In genomic region chr17:42422958-42423712, GRCh38 we compare ENCODE assay signal across 2 cellular contexts.
TF ChIP-seq lines count a peak whose summit lies in the region.

TSS of gene CAVIN1 (minus strand) at chr17:42423256. CDS start at chr17:42423097, 159 bp downstream.

TF ChIP-seq in H1, 55 proteins besides CTCF, POLR2A, EP300 and RAD21 (continues in another document):
- TF ChIP-seq FOSL1 (IDR thresholded peaks at IDR 0.05; ENCODE audit: insufficient read depth, low read depth, low read length) (no peak), BCL11A (IDR thresholded peaks at IDR 0.05; ENCODE audit: low read depth in 2 of 2, low read length in 2 of 2) (no peak), EZH2 (IDR thresholded peaks at IDR 0.05; ENCODE audit: low read depth, low read length, severe bottlenecking) (no peak), MAFK (IDR thresholded peaks at IDR 0.05; ENCODE audit: low read depth, low read length) (no peak), SP4 (IDR thresholded peaks at IDR 0.05; ENCODE audit: low read length) (peak; percentile 46; the same call in 1 of the 2 replicates), TAF7 (optimal IDR thresholded peaks at IDR 0.05; ENCODE audit: borderline replicate concordance, low read depth, low read length) (peak; percentile 84), TEAD4 (IDR thresholded peaks at IDR 0.05; ENCODE audit: low read depth, low read length) (peak; percentile 95), ATF2 (IDR thresholded peaks at IDR 0.05; ENCODE audit: low read length) (no peak), SP1 (IDR thresholded peaks at IDR 0.05; ENCODE audit: low read depth, low read length) (peak; percentile 86), CREB1 (IDR thresholded peaks at IDR 0.05) (peak; percentile 8; the same call in 1 of the 2 replicates), BRCA1 (IDR thresholded peaks at IDR 0.05; ENCODE audit: low read depth, low read length) (no peak), SIX5 (IDR thresholded peaks at IDR 0.05; ENCODE audit: low read depth, low read length) (no peak), CHD2 (IDR thresholded peaks at IDR 0.05; ENCODE audit: low read length) (peak; percentile 40; the same call in 1 of the 2 replicates), TCF12 (IDR thresholded peaks at IDR 0.05; ENCODE audit: low read depth, low read length) (0 out of 2 replicates have a peak, but pooled peaks have one; percentile 22), EGR1 (IDR thresholded peaks at IDR 0.05; ENCODE audit: borderline replicate concordance, low read depth, low read length) (0 out of 2 replicates have a peak, but pooled peaks have one; percentile 42), RNF2 (IDR thresholded peaks at IDR 0.05; ENCODE audit: borderline replicate concordance, low read depth, low read length, missing control alignments, poor library complexity, severe bottlenecking) (no peak), CBX5 (IDR thresholded peaks at IDR 0.05; ENCODE audit: low read depth, low read length) (no peak), POU5F1 (IDR thresholded peaks at IDR 0.05; ENCODE audit: low read depth, low read length) (no peak), RFX5 (IDR thresholded peaks at IDR 0.05; ENCODE audit: borderline replicate concordance, low read depth, low read length) (0 out of 2 replicates have a peak, but pooled peaks have one; percentile 16), HDAC2 (IDR thresholded peaks at IDR 0.05; ENCODE audit: borderline replicate concordance in 1 of 2, low read depth in 2 of 2, low read length in 2 of 2) (no peak), RXRA (IDR thresholded peaks at IDR 0.05; ENCODE audit: insufficient read depth, low read depth, low read length) (no peak), CEBPB (IDR thresholded peaks at IDR 0.05; ENCODE audit: low read depth, low read length) (no peak), RBBP5 (IDR thresholded peaks at IDR 0.05; ENCODE audit: borderline replicate concordance, low read depth, low read length) (no peak), GABPA (IDR thresholded peaks at IDR 0.05; ENCODE audit: borderline replicate concordance, insufficient read depth, low read length) (no peak), CHD1 (IDR thresholded peaks at IDR 0.05; ENCODE audit: low read depth, low read length) (no peak), NRF1 (IDR thresholded peaks at IDR 0.05; ENCODE audit: low read depth, low read length) (no peak), TAF1 (IDR thresholded peaks at IDR 0.05; ENCODE audit: low read depth, low read length) (peak; percentile 98), PHF8 (conservative IDR thresholded peaks at IDR 0.05; ENCODE audit: low read depth, low read length) (peak; percentile 77), SIRT6 (IDR thresholded peaks at IDR 0.05; ENCODE audit: low read length) (no peak), TBP (IDR thresholded peaks at IDR 0.05; ENCODE audit: low read depth, low read length) (peak; percentile 94)
- TF ChIP-seq, protein P1, sequence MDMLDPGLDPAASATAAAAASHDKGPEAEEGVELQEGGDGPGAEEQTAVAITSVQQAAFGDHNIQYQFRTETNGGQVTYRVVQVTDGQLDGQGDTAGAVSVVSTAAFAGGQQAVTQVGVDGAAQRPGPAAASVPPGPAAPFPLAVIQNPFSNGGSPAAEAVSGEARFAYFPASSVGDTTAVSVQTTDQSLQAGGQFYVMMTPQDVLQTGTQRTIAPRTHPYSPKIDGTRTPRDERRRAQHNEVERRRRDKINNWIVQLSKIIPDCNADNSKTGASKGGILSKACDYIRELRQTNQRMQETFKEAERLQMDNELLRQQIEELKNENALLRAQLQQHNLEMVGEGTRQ (IDR thresholded peaks at IDR 0.05; ENCODE audit: low read length) = no peak
- TF ChIP-seq, protein P2, sequence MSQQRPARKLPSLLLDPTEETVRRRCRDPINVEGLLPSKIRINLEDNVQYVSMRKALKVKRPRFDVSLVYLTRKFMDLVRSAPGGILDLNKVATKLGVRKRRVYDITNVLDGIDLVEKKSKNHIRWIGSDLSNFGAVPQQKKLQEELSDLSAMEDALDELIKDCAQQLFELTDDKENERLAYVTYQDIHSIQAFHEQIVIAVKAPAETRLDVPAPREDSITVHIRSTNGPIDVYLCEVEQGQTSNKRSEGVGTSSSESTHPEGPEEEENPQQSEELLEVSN (IDR thresholded peaks at IDR 0.05) = no peak
- TF ChIP-seq, protein P3, sequence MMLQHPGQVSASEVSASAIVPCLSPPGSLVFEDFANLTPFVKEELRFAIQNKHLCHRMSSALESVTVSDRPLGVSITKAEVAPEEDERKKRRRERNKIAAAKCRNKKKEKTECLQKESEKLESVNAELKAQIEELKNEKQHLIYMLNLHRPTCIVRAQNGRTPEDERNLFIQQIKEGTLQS (IDR thresholded peaks at IDR 0.05; ENCODE audit: insufficient read depth, low read depth, low read length) = no peak
- TF ChIP-seq, protein P4, sequence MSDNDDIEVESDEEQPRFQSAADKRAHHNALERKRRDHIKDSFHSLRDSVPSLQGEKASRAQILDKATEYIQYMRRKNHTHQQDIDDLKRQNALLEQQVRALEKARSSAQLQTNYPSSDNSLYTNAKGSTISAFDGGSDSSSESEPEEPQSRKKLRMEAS (IDR thresholded peaks at IDR 0.05) = 0 out of 2 replicates have a peak, but pooled peaks have one; percentile 2

TF ChIP-seq in HepG2, 621 proteins besides CTCF, POLR2A, EP300 and RAD21 (continues in another document):
- TF ChIP-seq ZHX1 (CRISPR knock-in tag; IDR thresholded peaks at IDR 0.05; ENCODE audit: low read depth) = no peak
- TF ChIP-seq HIVEP1 (CRISPR knock-in tag; IDR thresholded peaks at IDR 0.05) = 0 out of 2 replicates have a peak, but pooled peaks have one; percentile 55
- TF ChIP-seq IRX3 (CRISPR knock-in tag; IDR thresholded peaks at IDR 0.05; ENCODE audit: borderline replicate concordance, low read depth) = no peak
- peak; percentile 83; the same call in 1 of the 2 replicates for TF ChIP-seq ZNF367 (CRISPR knock-in tag; IDR thresholded peaks at IDR 0.05; ENCODE audit: borderline replicate concordance)
- TF ChIP-seq GTF3A (CRISPR knock-in tag; conservative IDR thresholded peaks at IDR 0.05) = no peak
- TF ChIP-seq ZNF589 (CRISPR knock-in tag; conservative IDR thresholded peaks at IDR 0.05) = no peak
- TF ChIP-seq ZNF674 (CRISPR knock-in tag; IDR thresholded peaks at IDR 0.05; ENCODE audit: low read depth) = no peak
- TF ChIP-seq MXD1 (CRISPR knock-in tag; IDR thresholded peaks at IDR 0.05) = peak; percentile 61
- TF ChIP-seq, protein P5, sequence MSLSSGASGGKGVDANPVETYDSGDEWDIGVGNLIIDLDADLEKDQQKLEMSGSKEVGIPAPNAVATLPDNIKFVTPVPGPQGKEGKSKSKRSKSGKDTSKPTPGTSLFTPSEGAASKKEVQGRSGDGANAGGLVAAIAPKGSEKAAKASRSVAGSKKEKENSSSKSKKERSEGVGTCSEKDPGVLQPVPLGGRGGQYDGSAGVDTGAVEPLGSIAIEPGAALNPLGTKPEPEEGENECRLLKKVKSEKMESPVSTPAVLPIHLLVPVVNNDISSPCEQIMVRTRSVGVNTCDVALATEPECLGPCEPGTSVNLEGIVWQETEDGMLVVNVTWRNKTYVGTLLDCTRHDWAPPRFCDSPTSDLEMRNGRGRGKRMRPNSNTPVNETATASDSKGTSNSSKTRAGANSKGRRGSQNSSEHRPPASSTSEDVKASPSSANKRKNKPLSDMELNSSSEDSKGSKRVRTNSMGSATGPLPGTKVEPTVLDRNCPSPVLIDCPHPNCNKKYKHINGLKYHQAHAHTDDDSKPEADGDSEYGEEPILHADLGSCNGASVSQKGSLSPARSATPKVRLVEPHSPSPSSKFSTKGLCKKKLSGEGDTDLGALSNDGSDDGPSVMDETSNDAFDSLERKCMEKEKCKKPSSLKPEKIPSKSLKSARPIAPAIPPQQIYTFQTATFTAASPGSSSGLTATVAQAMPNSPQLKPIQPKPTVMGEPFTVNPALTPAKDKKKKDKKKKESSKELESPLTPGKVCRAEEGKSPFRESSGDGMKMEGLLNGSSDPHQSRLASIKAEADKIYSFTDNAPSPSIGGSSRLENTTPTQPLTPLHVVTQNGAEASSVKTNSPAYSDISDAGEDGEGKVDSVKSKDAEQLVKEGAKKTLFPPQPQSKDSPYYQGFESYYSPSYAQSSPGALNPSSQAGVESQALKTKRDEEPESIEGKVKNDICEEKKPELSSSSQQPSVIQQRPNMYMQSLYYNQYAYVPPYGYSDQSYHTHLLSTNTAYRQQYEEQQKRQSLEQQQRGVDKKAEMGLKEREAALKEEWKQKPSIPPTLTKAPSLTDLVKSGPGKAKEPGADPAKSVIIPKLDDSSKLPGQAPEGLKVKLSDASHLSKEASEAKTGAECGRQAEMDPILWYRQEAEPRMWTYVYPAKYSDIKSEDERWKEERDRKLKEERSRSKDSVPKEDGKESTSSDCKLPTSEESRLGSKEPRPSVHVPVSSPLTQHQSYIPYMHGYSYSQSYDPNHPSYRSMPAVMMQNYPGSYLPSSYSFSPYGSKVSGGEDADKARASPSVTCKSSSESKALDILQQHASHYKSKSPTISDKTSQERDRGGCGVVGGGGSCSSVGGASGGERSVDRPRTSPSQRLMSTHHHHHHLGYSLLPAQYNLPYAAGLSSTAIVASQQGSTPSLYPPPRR (CRISPR knock-in tag; IDR thresholded peaks at IDR 0.05; ENCODE audit: borderline replicate concordance) = no peak
- no peak for TF ChIP-seq ZFAT (CRISPR knock-in tag; conservative IDR thresholded peaks at IDR 0.05)
- peak; percentile 70 for TF ChIP-seq XRCC5 (optimal IDR thresholded peaks at IDR 0.05; ENCODE audit: low read length)
- TF ChIP-seq FOXK2 (IDR thresholded peaks at IDR 0.05) = no peak
- no peak for TF ChIP-seq JUNB (CRISPR knock-in tag; IDR thresholded peaks at IDR 0.05; ENCODE audit: borderline replicate concordance)
- peak; percentile 87; the same call in 1 of the 2 replicates for TF ChIP-seq ZNF776 (CRISPR knock-in tag; IDR thresholded peaks at IDR 0.05)
- peak; percentile 93; the same call in 1 of the 2 replicates for TF ChIP-seq NFKB2 (CRISPR knock-in tag; IDR thresholded peaks at IDR 0.05; ENCODE audit: borderline replicate concordance)
- TF ChIP-seq PCBP2 (optimal IDR thresholded peaks at IDR 0.05; ENCODE audit: low read depth, low read length, poor library complexity, severe bottlenecking) = no peak
- TF ChIP-seq ZNF34 (CRISPR knock-in tag; IDR thresholded peaks at IDR 0.05; ENCODE audit: borderline replicate concordance) = no peak
- TF ChIP-seq FOXO4 (CRISPR knock-in tag; conservative IDR thresholded peaks at IDR 0.05) = no peak
- no peak for TF ChIP-seq HOXA9 (CRISPR knock-in tag; IDR thresholded peaks at IDR 0.05; ENCODE audit: borderline replicate concordance)
- TF ChIP-seq HMG20B (CRISPR knock-in tag; conservative IDR thresholded peaks at IDR 0.05) = no peak
- no peak for TF ChIP-seq ZNF383 (CRISPR knock-in tag; IDR thresholded peaks at IDR 0.05; ENCODE audit: borderline replicate concordance)
- TF ChIP-seq ZNF10 (CRISPR knock-in tag; IDR thresholded peaks at IDR 0.05; ENCODE audit: borderline replicate concordance, low read depth) = no peak
- TF ChIP-seq ETS1 (CRISPR knock-in tag; IDR thresholded peaks at IDR 0.05) = 0 out of 2 replicates have a peak, but pooled peaks have one; percentile 78
- TF ChIP-seq TAF15 (IDR thresholded peaks at IDR 0.05; ENCODE audit: low read depth, low read length, poor library complexity, severe bottlenecking) = no peak
- TF ChIP-seq, protein P6, sequence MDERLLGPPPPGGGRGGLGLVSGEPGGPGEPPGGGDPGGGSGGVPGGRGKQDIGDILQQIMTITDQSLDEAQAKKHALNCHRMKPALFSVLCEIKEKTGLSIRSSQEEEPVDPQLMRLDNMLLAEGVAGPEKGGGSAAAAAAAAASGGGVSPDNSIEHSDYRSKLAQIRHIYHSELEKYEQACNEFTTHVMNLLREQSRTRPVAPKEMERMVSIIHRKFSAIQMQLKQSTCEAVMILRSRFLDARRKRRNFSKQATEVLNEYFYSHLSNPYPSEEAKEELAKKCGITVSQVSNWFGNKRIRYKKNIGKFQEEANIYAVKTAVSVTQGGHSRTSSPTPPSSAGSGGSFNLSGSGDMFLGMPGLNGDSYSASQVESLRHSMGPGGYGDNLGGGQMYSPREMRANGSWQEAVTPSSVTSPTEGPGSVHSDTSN (CRISPR knock-in tag; IDR thresholded peaks at IDR 0.05) = no peak
